ENCODE assay signal across 8 cellular contexts in genomic region chr9:86202338-86202882, GRCh38. TPM values are rescaled to one million over a fixed set of nuclear protein-coding genes. Genes with fewer than 3 reads are reported as not detected.
DNase-seq lines count a peak whose midpoint lies in the region; ATAC-seq and TF ChIP-seq lines count a peak whose summit lies in the region.

No MANE protein-coding gene starts in this region.

- DNase-seq in AG08395 (ENCODE audit: low spot score) (peak; percentile 73), GM12865 (ENCODE audit: low read depth) (peak; percentile 73), NCI-H2227 treated with DMSO at 0.1 percent for 48 hours (lab: John Stamatoyannopoulos, UW) (peak; percentile 16), glomerular endothelial cell (ENCODE audit: extremely low read depth, low read depth, low spot score) (peak; percentile 4), renal cortical epithelial cell (ENCODE audit: low read depth) (peak; percentile 36)

- no peaks in the 10 kb centered on the region for H3K4me1 Mint-ChIP-seq in activated T-helper 17 cell treated with anti-CD3 and anti-CD28 coated beads, Interleukin-2, amount 50 U/mL, for 72 hours

- H3K4me3 ChIP-seq in GM12865 (ENCODE audit: low read depth, low read length), result no peak overlapping the region

- peak; percentile 65 for ATAC-seq in HG02943 (IDR thresholded peaks at IDR 0.05; ENCODE audit: low read depth, unreplicated experiment)
- ATAC-seq in activated T-helper 17 cell treated with anti-CD3 and anti-CD28 coated beads, Interleukin-2, amount 50 U/mL, for 72 hours (replicated peaks), result peak; percentile 68
- no peak for ATAC-seq in GM21576 (IDR thresholded peaks at IDR 0.05; ENCODE audit: unreplicated experiment)

- no peak overlapping the region for H3K4me3 Mint-ChIP-seq in activated T-helper 17 cell treated with anti-CD3 and anti-CD28 coated beads, Interleukin-2, amount 50 U/mL, for 72 hours

- peak; percentile 74 for TF ChIP-seq CTCF in GM12865 (IDR thresholded peaks at IDR 0.05; ENCODE audit: insufficient read depth, low read depth, low read length, missing control alignments)

- H3K27ac Mint-ChIP-seq in activated T-helper 17 cell treated with anti-CD3 and anti-CD28 coated beads, Interleukin-2, amount 50 U/mL, for 72 hours, result no peak overlapping the region

- no peaks in the 10 kb centered on the region for H3K9me3 Mint-ChIP-seq in activated T-helper 17 cell treated with anti-CD3 and anti-CD28 coated beads, Interleukin-2, amount 50 U/mL, for 72 hours

- no peaks in the 10 kb centered on the region for H3K36me3 Mint-ChIP-seq in activated T-helper 17 cell treated with anti-CD3 and anti-CD28 coated beads, Interleukin-2, amount 50 U/mL, for 72 hours (ENCODE audit: low read depth)

- H3K27me3 Mint-ChIP-seq in activated T-helper 17 cell treated with anti-CD3 and anti-CD28 coated beads, Interleukin-2, amount 50 U/mL, for 72 hours, result peaks cover 12% of the 10 kb centered on the region

RNA-seq across cellular contexts. Expression of gene C9orf153, which starts 57.0 kb away (rescaled TPM):
- 1 to 10 TPM in 1 of 2 donors, under 1 TPM in 1; 0.26 to 1.0 TPM for total RNA-seq in activated T-helper 17 cell treated with anti-CD3 and anti-CD28 coated beads, Interleukin-2, amount 50 U/mL, for 72 hours
- total RNA-seq in glomerular endothelial cell, result not detected in 2 replicates
- total RNA-seq in renal cortical epithelial cell, result 0.15 TPM in 1 of 2 replicates, not detected in the other

Comparison
In these comparisons a context has a peak if more than half of its experiments do, and no peak if none do; other contexts are left out.
1. DNase-seq: peak in every context shown above with its lines; median percentile 73 in AG08395; 73 in GM12865; 36 in renal cortical epithelial cell; 16 in NCI-H2227 treated with DMSO at 0.1 percent for 48 hours; 4 in glomerular endothelial cell.